In the genomic region with DNA sequence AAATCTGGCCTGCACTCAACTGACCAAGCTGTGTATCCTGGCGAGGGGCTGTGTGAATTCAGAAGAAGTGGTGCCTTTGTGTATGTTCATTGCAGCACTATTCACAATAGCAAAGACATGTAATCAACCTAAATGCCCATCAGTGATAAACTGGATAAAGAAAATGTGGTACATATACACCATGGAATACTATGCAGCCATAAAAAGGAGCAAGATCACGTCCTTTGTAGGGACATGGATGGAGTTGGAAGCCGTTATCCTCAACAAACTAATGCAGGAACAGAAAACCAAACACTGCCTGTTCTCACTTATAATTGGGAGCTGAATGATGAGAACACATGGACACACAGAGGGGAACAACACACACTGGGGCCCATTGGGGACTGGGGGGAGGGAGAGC, we compare ENCODE assay signal across 1 cellular context.
TF ChIP-seq lines count a peak whose summit lies in the region.

No MANE protein-coding gene starts in this region.

TF ChIP-seq in HEK293, 187 proteins besides CTCF, POLR2A, EP300 and RAD21:
- TF ChIP-seq, protein P1, sequence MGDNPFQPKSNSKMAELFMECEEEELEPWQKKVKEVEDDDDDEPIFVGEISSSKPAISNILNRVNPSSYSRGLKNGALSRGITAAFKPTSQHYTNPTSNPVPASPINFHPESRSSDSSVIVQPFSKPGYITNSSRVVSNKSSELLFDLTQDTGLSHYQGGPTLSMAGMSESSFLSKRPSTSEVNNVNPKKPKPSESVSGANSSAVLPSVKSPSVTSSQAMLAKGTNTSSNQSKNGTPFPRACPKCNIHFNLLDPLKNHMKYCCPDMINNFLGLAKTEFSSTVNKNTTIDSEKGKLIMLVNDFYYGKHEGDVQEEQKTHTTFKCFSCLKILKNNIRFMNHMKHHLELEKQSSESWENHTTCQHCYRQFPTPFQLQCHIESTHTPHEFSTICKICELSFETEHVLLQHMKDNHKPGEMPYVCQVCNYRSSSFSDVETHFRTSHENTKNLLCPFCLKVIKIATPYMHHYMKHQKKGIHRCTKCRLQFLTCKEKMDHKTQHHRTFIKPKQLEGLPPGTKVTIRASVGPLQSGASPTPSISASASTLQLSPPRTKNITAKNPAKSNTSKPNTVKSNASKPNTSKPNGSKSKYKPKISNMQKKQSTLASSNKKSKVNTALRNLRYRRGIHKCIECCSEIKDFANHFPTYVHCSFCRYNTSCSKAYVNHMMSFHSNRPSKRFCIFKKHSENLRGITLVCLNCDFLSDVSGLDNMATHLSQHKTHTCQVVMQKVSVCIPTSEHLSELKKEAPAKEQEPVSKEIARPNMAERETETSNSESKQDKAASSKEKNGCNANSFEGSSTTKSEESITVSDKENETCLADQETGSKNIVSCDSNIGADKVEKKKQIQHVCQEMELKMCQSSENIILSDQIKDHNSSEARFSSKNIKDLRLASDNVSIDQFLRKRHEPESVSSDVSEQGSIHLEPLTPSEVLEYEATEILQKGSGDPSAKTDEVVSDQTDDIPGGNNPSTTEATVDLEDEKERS (tag by site-specific recombination; IDR thresholded peaks at IDR 0.05): 0 out of 2 replicates have a peak, but pooled peaks have one; percentile 19
- peak; percentile 82 for TF ChIP-seq ZNF146 (tag by site-specific recombination; IDR thresholded peaks at IDR 0.05)
